Comparison of ENCODE assay signal across 31 cellular contexts in the genomic region with DNA sequence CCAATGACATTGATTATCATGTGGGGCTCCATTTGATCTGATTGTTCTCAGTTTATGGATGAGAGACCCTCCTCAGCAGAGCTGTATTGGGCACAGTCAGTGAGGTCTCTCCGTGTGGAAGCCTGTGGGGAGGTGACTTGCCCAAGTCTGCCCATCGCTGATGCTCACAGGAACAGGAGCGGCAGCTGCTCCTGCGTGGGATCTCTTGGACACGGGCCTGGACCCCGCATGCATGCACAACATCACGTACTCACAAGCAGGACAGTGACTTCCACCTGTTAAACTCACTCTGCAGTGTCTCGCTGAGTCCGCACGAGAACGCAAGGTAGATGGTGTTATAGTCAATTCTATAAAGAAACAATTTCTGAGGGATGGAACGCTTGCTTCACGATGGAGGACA. TPM values are rescaled to one million over a fixed set of nuclear protein-coding genes. Genes with fewer than 3 reads are reported as not detected.
"Had no signal": no experiment of that assay in that cellular context is flagged by ENCODE, and none has a peak within 500 bp of the region (broad histone marks: within the 10 kb centered on the region; RNA-seq: fewer than 3 reads in every experiment).

No MANE protein-coding gene starts in this region.

- H3K4me3 ChIP-seq: ascending aorta, breast epithelium, esophagus muscularis mucosa, gastrocnemius medialis had no signal

- H3K9me3 ChIP-seq: ascending aorta, breast epithelium, esophagus muscularis mucosa, gastrocnemius medialis had no signal

- ATAC-seq: activated CD4-positive, alpha-beta T cell treated with anti-CD3 and anti-CD28 coated beads for 36 hours; activated CD8-positive, alpha-beta memory T cell treated with anti-CD3 and anti-CD28 coated beads, Interleukin-2, amount 10 ng/mL, durations not matched to agents 7 days and 5 days; activated CD8-positive, alpha-beta T cell treated with anti-CD3 and anti-CD28 coated beads, Interleukin-2, amount 10 ng/mL, durations not matched to agents 7 days and 5 days; effector memory CD8-positive, alpha-beta T cell; foreskin keratinocyte; gastrocnemius medialis had no signal

- H3K27me3 ChIP-seq: ascending aorta had no signal

- H3K36me3 ChIP-seq: ascending aorta, breast epithelium, esophagus muscularis mucosa, gastrocnemius medialis had no signal

- FAIRE-seq: colon had no signal

- H3K27ac ChIP-seq: ascending aorta, breast epithelium, esophagus muscularis mucosa, foreskin keratinocyte, gastrocnemius medialis had no signal

- H3K4me1 ChIP-seq: ascending aorta, breast epithelium, foreskin keratinocyte, gastrocnemius medialis had no signal

- DNase-seq: activated CD4-positive, alpha-beta memory T cell treated with anti-CD3 and anti-CD28 coated beads for 36 hours; activated CD4-positive, alpha-beta T cell treated with anti-CD3 and anti-CD28 coated beads for 36 hours; activated CD4-positive, alpha-beta T cell treated with anti-CD3 and anti-CD28 coated beads, Interleukin-2, amount 10 ng/mL, durations not matched to agents 24 days and 14 days; activated CD4-positive, CD25-positive, alpha-beta regulatory T cell; activated CD4-positive, CD25-positive, alpha-beta regulatory T cell treated with anti-CD3 and anti-CD28 coated beads, Interleukin-2, amount 50 U/mL, for 72 hours; activated CD8-positive, alpha-beta memory T cell treated with anti-CD3 and anti-CD28 coated beads, Interleukin-2, amount 10 ng/mL, durations not matched to agents 7 days and 5 days; activated CD8-positive, alpha-beta memory T cell treated with anti-CD3 and anti-CD28 coated beads, Interleukin-2, amount 50 U/mL, for 4 hours; activated CD8-positive, alpha-beta T cell treated with anti-CD3 and anti-CD28 coated beads, Interleukin-2, amount 10 ng/mL, durations not matched to agents 7 days and 5 days; activated gamma-delta T cell treated with Interleukin-2 at 50 U/mL for 16 hours; activated naive CD4-positive, alpha-beta T cell treated with anti-CD3 and anti-CD28 coated beads, Interleukin-2, amount 50 U/mL, for 16 hours; activated naive CD4-positive, alpha-beta T cell treated with Interleukin-2 at 50 U/mL for 16 hours; activated T-cell treated with anti-CD3 and anti-CD28 coated beads, Interleukin-2, amount 50 U/mL, for 1 hour; activated T-cell treated with anti-CD3 and anti-CD28 coated beads, Interleukin-2, amount 50 U/mL, for 48 hours; amniotic stem cell; cortex of kidney; dermis blood vessel endothelial cell; effector CD4-positive, alpha-beta T cell; effector memory CD8-positive, alpha-beta T cell; erythroblast; foreskin keratinocyte; gastrocnemius medialis; glutamatergic neuron; T-helper 2 cell had no signal

RNA-seq across cellular contexts. Expression of a gene that starts 55.0 kb away (rescaled TPM):
- total RNA-seq: activated CD4-positive, alpha-beta memory T cell treated with anti-CD3 and anti-CD28 coated beads for 36 hours; activated CD4-positive, alpha-beta T cell treated with anti-CD3 and anti-CD28 coated beads for 36 hours; activated CD4-positive, alpha-beta T cell treated with anti-CD3 and anti-CD28 coated beads, Interleukin-2, amount 10 ng/mL, durations not matched to agents 24 days and 14 days; activated CD8-positive, alpha-beta memory T cell treated with anti-CD3 and anti-CD28 coated beads for 36 hours; activated CD8-positive, alpha-beta memory T cell treated with anti-CD3 and anti-CD28 coated beads, Interleukin-2, amount 10 ng/mL, durations not matched to agents 7 days and 5 days; activated CD8-positive, alpha-beta T cell treated with anti-CD3 and anti-CD28 coated beads, Interleukin-2, amount 10 ng/mL, durations not matched to agents 7 days and 5 days; activated T-helper 1 cell treated with anti-CD3 and anti-CD28 coated beads, Interleukin-12 subunit alpha, Interleukin-12 subunit beta, Interleukin-2, Interleukin-4 antibody, amounts not matched to agents 30 ng/mL and 10 ng/mL and 1 ng/mL, durations not matched to agents 14 hours and 24 hours and 36 hours; activated T-helper 2 cell treated with anti-CD3 and anti-CD28 coated beads, Interferon-gamma antibody, Interleukin-2, Interleukin-4, amounts not matched to agents 10 μg/mL and 5 μg/mL and 100 μg/mL, durations not matched to agents 14 hours and 24 hours and 36 hours; ascending aorta; gastrocnemius medialis; T-helper 1 cell treated with Interleukin-12 subunit alpha and Interleukin-12 subunit beta and Interleukin-4 antibody, amounts not matched to agents 30 ng/mL and 1 ng/mL, for 36 hours had no signal
